ENCODE assay signal across 10 cellular contexts in genomic region chr15:81297580-81298575, GRCh38. TPM values are rescaled to one million over a fixed set of nuclear protein-coding genes. Genes with fewer than 3 reads are reported as not detected.
DNase-seq lines count a peak whose midpoint lies in the region; ATAC-seq and TF ChIP-seq lines count a peak whose summit lies in the region.
"Had no signal": no experiment of that assay in that cellular context is flagged by ENCODE, and none has a peak within 500 bp of the region (broad histone marks: within the 10 kb centered on the region; RNA-seq: fewer than 3 reads in every experiment).

No MANE protein-coding gene starts in this region.

- peak overlapping the region; percentile 84 for H3K4me2 ChIP-seq in MM.1S (ENCODE audit: low read depth, low read length)

- H3K4me3 Mint-ChIP-seq in CD4-positive, alpha-beta memory T cell = peak overlapping the region; percentile 98 to 100 (median 100)
- H3K4me3 Mint-ChIP-seq in activated naive CD8-positive, alpha-beta T cell treated with anti-CD3 and anti-CD28 coated beads for 36 hours = peak overlapping the region; percentile 98
- H3K4me3 Mint-ChIP-seq in naive thymus-derived CD4-positive, alpha-beta T cell = peak overlapping the region; percentile 80 to 100 (median 98)

- CTCF ChIA-PET in CD4-positive, alpha-beta memory T cell (lab: Charles Lee; ENCODE audit: partially characterized antibody) = interaction anchor here (1.0 to 10.5 kb wide), 8 partner anchors 11 to 39 kb away, joined by 5 to 107 read pairs (median 10); no protein-coding TSS in a partner anchor
- CTCF ChIA-PET in naive thymus-derived CD4-positive, alpha-beta T cell (lab: Charles Lee) = interaction anchor here (0.7 to 16.1 kb wide), 9 partner anchors 8 to 103 kb away, joined by 3 to 128 read pairs (median 7); no protein-coding TSS in a partner anchor

- peaks cover 60% of the 10 kb centered on the region for H3K4me1 ChIP-seq in CD4-positive, alpha-beta memory T cell (ENCODE audit: insufficient read depth, low read length)
- peaks cover 68% of the 10 kb centered on the region for H3K4me1 ChIP-seq in MM.1S (ENCODE audit: low read length)
- H3K4me1 ChIP-seq in naive thymus-derived CD4-positive, alpha-beta T cell (ENCODE audit: control insufficient read depth in 2 of 2, insufficient read depth in 2 of 2, low read length in 2 of 2) = peaks cover 44 to 59% of the 10 kb centered on the region in 2 donors

- no peak for DNase-seq in CD4-positive, alpha-beta memory T cell
- DNase-seq in MM.1S (no peak), AG08396 (ENCODE audit: low spot score) (no peak)
- DNase-seq in activated naive CD8-positive, alpha-beta T cell treated with anti-CD3 and anti-CD28 coated beads for 36 hours = no peak
- DNase-seq in naive thymus-derived CD4-positive, alpha-beta T cell = peak in 1 of 9 donors; percentile 31
- DNase-seq: NCI-H2171 had no signal

- no peaks in the 10 kb centered on the region for H4K20me1 ChIP-seq in MM.1S (ENCODE audit: insufficient read depth, low read length)

- TF ChIP-seq CTCF in MM.1S (IDR thresholded peaks at IDR 0.05; ENCODE audit: low read length) = no peak

- peak overlapping the region; percentile 77 to 87 for H3K4me3 ChIP-seq in CD4-positive, alpha-beta memory T cell (ENCODE audit: low read length in 2 of 2)
- H3K4me3 ChIP-seq in MM.1S (ENCODE audit: low read length) = peak overlapping the region; percentile 77
- H3K4me3 ChIP-seq in naive thymus-derived CD4-positive, alpha-beta T cell (ENCODE audit: low read length) = peak overlapping the region; percentile 74

- H3K9ac ChIP-seq in MM.1S (ENCODE audit: low read length) = peak overlapping the region; percentile 76

- H3K9me2 ChIP-seq in MM.1S (replicated peaks; ENCODE audit: insufficient read depth, low read length) = no peaks in the 10 kb centered on the region

- no peak for ATAC-seq in naive thymus-derived CD4-positive, alpha-beta T cell
- ATAC-seq in HG02870 (IDR thresholded peaks at IDR 0.05; ENCODE audit: unreplicated experiment) (no peak), GM18498 (IDR thresholded peaks at IDR 0.05; ENCODE audit: unreplicated experiment) (no peak), HG03457 (IDR thresholded peaks at IDR 0.05; ENCODE audit: unreplicated experiment) (no peak)

- no peaks in the 10 kb centered on the region for H3K9me3 ChIP-seq in CD4-positive, alpha-beta memory T cell (ENCODE audit: control insufficient read depth in 1 of 2, low read length in 2 of 2)
- H3K9me3 ChIP-seq in MM.1S (replicated peaks; ENCODE audit: insufficient read depth, low read length) = no peaks in the 10 kb centered on the region
- no peaks in the 10 kb centered on the region for H3K9me3 ChIP-seq in naive thymus-derived CD4-positive, alpha-beta T cell (ENCODE audit: control insufficient read depth in 2 of 3, low read length in 3 of 3)

- H3K27ac Mint-ChIP-seq in CD4-positive, alpha-beta memory T cell = peak overlapping the region; percentile 96 to 99 (median 98)
- H3K27ac Mint-ChIP-seq in activated naive CD8-positive, alpha-beta T cell treated with anti-CD3 and anti-CD28 coated beads for 36 hours = peak overlapping the region; percentile 97
- peak overlapping the region; percentile 93 to 100 (median 96) for H3K27ac Mint-ChIP-seq in naive thymus-derived CD4-positive, alpha-beta T cell
- H3K27ac Mint-ChIP-seq: progenitor cell of endocrine pancreas had no signal

- POLR2A ChIA-PET in CD4-positive, alpha-beta memory T cell (lab: Charles Lee; ENCODE audit: partially characterized antibody) = interaction anchor here (0.5 to 17.7 kb wide), 11 partner anchors 8 to 1239 kb away, joined by 3 to 702 read pairs (median 14); partner anchors contain the start of genes STARD5, TLNRD1 and ZFAND6
- POLR2A ChIA-PET in naive thymus-derived CD4-positive, alpha-beta T cell (lab: Charles Lee) = interaction anchor here (1.5 to 23.2 kb wide), 9 partner anchors 2 to 43 kb away, joined by 5 to 642 read pairs (median 207); partner anchors contain the start of gene STARD5

- H3F3A ChIP-seq in MM.1S (ENCODE audit: insufficient read depth, low read length) = peaks cover 89% of the 10 kb centered on the region

- no peak overlapping the region for H2AFZ ChIP-seq in MM.1S (ENCODE audit: low read length)

- peaks cover 49 to 82% (median 55%) of the 10 kb centered on the region in 4 donors for H3K4me1 Mint-ChIP-seq in CD4-positive, alpha-beta memory T cell
- H3K4me1 Mint-ChIP-seq in activated naive CD8-positive, alpha-beta T cell treated with anti-CD3 and anti-CD28 coated beads for 36 hours = peaks cover 64% of the 10 kb centered on the region
- H3K4me1 Mint-ChIP-seq in naive thymus-derived CD4-positive, alpha-beta T cell = peaks cover 34 to 68% (median 64%) of the 10 kb centered on the region in 7 donors

- H3K9me3 Mint-ChIP-seq in CD4-positive, alpha-beta memory T cell = no peaks in the 10 kb centered on the region
- no peaks in the 10 kb centered on the region for H3K9me3 Mint-ChIP-seq in activated naive CD8-positive, alpha-beta T cell treated with anti-CD3 and anti-CD28 coated beads for 36 hours
- peaks cover 0 to 3% (median 0%) of the 10 kb centered on the region in 11 donors for H3K9me3 Mint-ChIP-seq in naive thymus-derived CD4-positive, alpha-beta T cell

- H3K27me3 ChIP-seq in CD4-positive, alpha-beta memory T cell (ENCODE audit: insufficient read depth, low read length) = no peaks in the 10 kb centered on the region
- H3K27me3 ChIP-seq in MM.1S (replicated peaks; ENCODE audit: insufficient read depth, low read length) = no peaks in the 10 kb centered on the region
- no peaks in the 10 kb centered on the region for H3K27me3 ChIP-seq in naive thymus-derived CD4-positive, alpha-beta T cell (ENCODE audit: control insufficient read depth in 2 of 2, insufficient read depth in 2 of 2, low read length in 2 of 2)

- intact Hi-C loops in CD4-positive, alpha-beta memory T cell (cut with micrococcal nuclease) = loop anchor here (1.0 to 10.0 kb wide), 4 partner anchors 26 to 1375 kb away; partner anchors contain the start of genes MEX3B, STARD5 and TLNRD1
- intact Hi-C loops in naive thymus-derived CD4-positive, alpha-beta T cell (cut with micrococcal nuclease) = loop anchor here (2.0 to 10.0 kb wide), 6 partner anchors 13 to 1517 kb away; partner anchors contain the start of genes MEX3B (in 2 of the 2), STARD5 (in 1 of the 2) and ZFAND6 (in 1 of the 2)

- H3K36me3 Mint-ChIP-seq in CD4-positive, alpha-beta memory T cell = peaks cover 60 to 62% of the 10 kb centered on the region in 2 donors
- H3K36me3 Mint-ChIP-seq in activated naive CD8-positive, alpha-beta T cell treated with anti-CD3 and anti-CD28 coated beads for 36 hours = peaks cover 73% of the 10 kb centered on the region
- peaks cover 41 to 74% (median 60%) of the 10 kb centered on the region in 5 donors for H3K36me3 Mint-ChIP-seq in naive thymus-derived CD4-positive, alpha-beta T cell

- peak overlapping the region; percentile 91 for H3K27ac ChIP-seq in CD4-positive, alpha-beta memory T cell (ENCODE audit: low read depth, low read length)
- H3K27ac ChIP-seq in MM.1S (ENCODE audit: low read length) = peak overlapping the region; percentile 89
- peak overlapping the region; percentile 87 for H3K27ac ChIP-seq in naive thymus-derived CD4-positive, alpha-beta T cell (ENCODE audit: low read depth, low read length)

- H3K36me3 ChIP-seq in CD4-positive, alpha-beta memory T cell (ENCODE audit: insufficient read depth, low read length) = peaks cover 41% of the 10 kb centered on the region
- peaks cover 2% of the 10 kb centered on the region; the same call in 1 of the 2 replicates for H3K36me3 ChIP-seq in MM.1S (replicated peaks; ENCODE audit: insufficient read depth, low read length)
- peaks cover 28 to 57% (median 31%) of the 10 kb centered on the region in 3 experiments for H3K36me3 ChIP-seq in naive thymus-derived CD4-positive, alpha-beta T cell (ENCODE audit: control insufficient read depth in 2 of 3, insufficient read depth in 3 of 3, low read length in 3 of 3)

- peaks cover 65% of the 10 kb centered on the region for H3K79me2 ChIP-seq in MM.1S (ENCODE audit: low read length)

- no peaks in the 10 kb centered on the region for H3K27me3 Mint-ChIP-seq in CD4-positive, alpha-beta memory T cell
- H3K27me3 Mint-ChIP-seq in activated naive CD8-positive, alpha-beta T cell treated with anti-CD3 and anti-CD28 coated beads for 36 hours = no peaks in the 10 kb centered on the region
- H3K27me3 Mint-ChIP-seq in naive thymus-derived CD4-positive, alpha-beta T cell = no peaks in the 10 kb centered on the region

RNA-seq across cellular contexts. Expression of gene STARD5, which starts 26.1 kb away (rescaled TPM):
- 1 to 10 TPM; 5.0 to 8.0 TPM for total RNA-seq in CD4-positive, alpha-beta memory T cell
- 1 to 10 TPM; 1.9 to 3.9 TPM for polyA plus RNA-seq in CD4-positive, alpha-beta memory T cell
- 1 to 10 TPM; 6.2 to 7.7 TPM for total RNA-seq in activated naive CD8-positive, alpha-beta T cell treated with anti-CD3 and anti-CD28 coated beads for 36 hours
- total RNA-seq in naive thymus-derived CD4-positive, alpha-beta T cell = 10 to 100 TPM in 3 of 5 experiments, 1 to 10 TPM in 2; 5.0 to 11.7 (median 10.1) TPM
- polyA plus RNA-seq in naive thymus-derived CD4-positive, alpha-beta T cell = 10 to 100 TPM in 1 of 2 donors, 1 to 10 TPM in 1; 5.2 to 13.5 TPM
